In the genomic region with DNA sequence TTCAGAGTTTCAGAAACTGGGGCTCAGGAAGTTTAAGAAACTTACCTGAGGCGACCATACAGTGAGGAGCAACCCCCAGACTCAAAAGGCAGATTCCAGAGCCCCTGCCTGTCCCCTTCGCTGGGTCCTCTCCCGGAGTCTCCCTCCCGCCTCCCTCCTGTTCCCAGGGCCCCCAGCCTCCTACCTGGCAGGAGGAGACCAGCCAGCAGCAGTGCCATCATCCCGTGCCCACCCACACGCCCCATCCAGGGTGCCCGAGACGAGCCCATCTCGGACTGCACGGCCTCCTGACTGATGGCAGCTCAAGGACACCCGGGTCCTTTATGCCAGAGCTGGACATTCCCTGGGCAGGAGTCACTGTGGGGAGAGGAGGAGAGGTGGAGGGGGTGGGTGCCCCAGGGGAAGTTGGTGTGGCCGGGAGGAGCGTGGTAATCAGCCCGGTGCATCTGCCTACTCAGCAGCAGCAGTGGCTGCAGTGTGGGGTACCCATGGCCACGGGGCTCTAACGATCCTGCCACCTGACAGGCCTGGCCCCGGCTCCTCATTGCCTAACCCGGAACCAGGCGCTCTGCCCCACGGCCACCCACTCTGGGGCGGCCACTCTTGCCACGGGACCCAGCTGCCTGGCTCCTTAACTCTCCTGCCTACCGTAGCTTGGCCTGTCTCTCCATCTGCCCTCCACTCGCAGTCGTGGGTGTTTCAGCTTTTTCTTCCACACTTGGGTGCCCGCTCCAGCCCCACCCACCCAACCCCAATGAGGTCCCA, we compare ENCODE assay signal across 13 cellular contexts. TPM values are rescaled to one million over a fixed set of nuclear protein-coding genes. Genes with fewer than 3 reads are reported as not detected.
DNase-seq lines count a peak whose midpoint lies in the region; ATAC-seq and TF ChIP-seq lines count a peak whose summit lies in the region.
"Had no signal": no experiment of that assay in that cellular context is flagged by ENCODE, and none has a peak within 500 bp of the region (broad histone marks: within the 10 kb centered on the region; RNA-seq: fewer than 3 reads in every experiment).

Gene CDSN (minus strand): TSS at position 296 of the 765 bp plus-strand sequence. CDS start 27 bp downstream, at position 269.

- POLR2A ChIA-PET in HEK293 (lab: Yijun Ruan, JAX), result no interaction called here

- H3K27ac ChIP-seq in HEK293 (ENCODE audit: extremely low read depth, low read depth, low read length), result no peak within 1 kb of the TSS
- H3K27ac ChIP-seq: A549, GM23248 had no signal

- H3K4me3 ChIP-seq in H7 (ENCODE audit: insufficient read depth, low read depth, low read length) (no peak within 1 kb of the TSS), HEK293 (ENCODE audit: low read depth, low read length) (no peak within 1 kb of the TSS), lower leg skin (ENCODE audit: low read depth, poor library complexity, severe bottlenecking) (no peak within 1 kb of the TSS)
- H3K4me3 ChIP-seq: A549, GM23248 had no signal

- ATAC-seq in GM19035 (IDR thresholded peaks at IDR 0.05; ENCODE audit: unreplicated experiment), result no peak
- ATAC-seq: A549; CD8-positive, alpha-beta T cell; HepG2 had no signal

- no peaks in the 10 kb centered on the region for H3K36me3 ChIP-seq in H7 (replicated peaks; ENCODE audit: control insufficient read depth, insufficient read depth, low read length)
- no peaks in the 10 kb centered on the region for H3K36me3 ChIP-seq in HEK293 (ENCODE audit: control insufficient read depth in 2 of 2, insufficient read depth in 1 of 2, low read length in 2 of 2)

- CTCF ChIA-PET in HEK293 (lab: Yijun Ruan, JAX), result no interaction called here

- no peaks in the 10 kb centered on the region for H3K9me3 ChIP-seq in HEK293 (ENCODE audit: control insufficient read depth, insufficient read depth, low read depth, low read length)
- H3K9me3 ChIP-seq: A549 had no signal

- no peaks in the 10 kb centered on the region for H3K27me3 ChIP-seq in H7 (ENCODE audit: control insufficient read depth, insufficient read depth, low read length)

- DNase-seq in H7 (peak; percentile 46), lower leg skin (ENCODE audit: low spot score in 2 of 2) (no peak), posterior vena cava (ENCODE audit: low spot score) (peak; percentile 68), T-helper 1 cell (no peak), NOMO-1 treated with DMSO at 0.1 percent for 48 hours (lab: John Stamatoyannopoulos, UW; ENCODE audit: unreplicated experiment) (no peak)
- DNase-seq: CD8-positive, alpha-beta T cell; COR-L47; GF-D8; GM23248 had no signal

- no peak for TF ChIP-seq CTCF in HEK293 (tag by site-specific recombination; IDR thresholded peaks at IDR 0.05)
- TF ChIP-seq CTCF in lower leg skin (IDR thresholded peaks at IDR 0.05), result no peak

- TF ChIP-seq POLR2A in lower leg skin (IDR thresholded peaks at IDR 0.05), result no peak

- peaks cover 9% of the 10 kb centered on the region for H3K4me1 ChIP-seq in HEK293 (ENCODE audit: control insufficient read depth, insufficient read depth, low read length)

- 59 to 73% methylated on average over 25 to 26 of the region's 26 CpGs for WGBS in lower leg skin, 2 donors

- intact Hi-C loops in lower leg skin (cut with DNase I; ENCODE audit: low total_unique reads) (no loop called here), posterior vena cava (cut with DNase I) (no loop called here)

TF ChIP-seq in HEK293, 187 proteins besides CTCF, POLR2A, EP300 and RAD21:
- TF ChIP-seq ZNF585B (tag by site-specific recombination; IDR thresholded peaks at IDR 0.05) (no peak), ZNF391 (tag by site-specific recombination; IDR thresholded peaks at IDR 0.05; ENCODE audit: borderline replicate concordance, low read depth) (no peak), REPIN1 (tag by site-specific recombination; IDR thresholded peaks at IDR 0.05; ENCODE audit: low read depth) (no peak), GLI4 (tag by site-specific recombination; IDR thresholded peaks at IDR 0.05) (no peak), SP2 (tag by site-specific recombination; IDR thresholded peaks at IDR 0.05) (no peak), ZFHX2 (tag by site-specific recombination; conservative IDR thresholded peaks at IDR 0.05) (peak; percentile 57; the same call in 1 of the 2 replicates), ZNF747 (tag by site-specific recombination; IDR thresholded peaks at IDR 0.05) (no peak), EGR2 (tag by site-specific recombination; IDR thresholded peaks at IDR 0.05; ENCODE audit: low read depth) (peak; percentile 38; the same call in 1 of the 2 replicates)
- TF ChIP-seq, protein P1, sequence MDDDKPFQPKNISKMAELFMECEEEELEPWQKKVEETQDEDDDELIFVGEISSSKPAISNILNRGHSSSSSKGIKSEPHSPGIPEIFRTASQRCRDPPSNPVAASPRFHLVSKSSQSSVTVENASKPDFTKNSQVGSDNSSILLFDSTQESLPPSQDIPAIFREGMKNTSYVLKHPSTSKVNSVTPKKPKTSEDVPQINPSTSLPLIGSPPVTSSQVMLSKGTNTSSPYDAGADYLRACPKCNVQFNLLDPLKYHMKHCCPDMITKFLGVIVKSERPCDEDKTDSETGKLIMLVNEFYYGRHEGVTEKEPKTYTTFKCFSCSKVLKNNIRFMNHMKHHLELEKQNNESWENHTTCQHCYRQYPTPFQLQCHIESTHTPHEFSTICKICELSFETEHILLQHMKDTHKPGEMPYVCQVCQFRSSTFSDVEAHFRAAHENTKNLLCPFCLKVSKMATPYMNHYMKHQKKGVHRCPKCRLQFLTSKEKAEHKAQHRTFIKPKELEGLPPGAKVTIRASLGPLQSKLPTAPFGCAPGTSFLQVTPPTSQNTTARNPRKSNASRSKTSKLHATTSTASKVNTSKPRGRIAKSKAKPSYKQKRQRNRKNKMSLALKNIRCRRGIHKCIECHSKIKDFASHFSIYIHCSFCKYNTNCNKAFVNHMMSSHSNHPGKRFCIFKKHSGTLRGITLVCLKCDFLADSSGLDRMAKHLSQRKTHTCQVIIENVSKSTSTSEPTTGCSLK (tag by site-specific recombination; IDR thresholded peaks at IDR 0.05), result no peak
- TF ChIP-seq, protein P2, sequence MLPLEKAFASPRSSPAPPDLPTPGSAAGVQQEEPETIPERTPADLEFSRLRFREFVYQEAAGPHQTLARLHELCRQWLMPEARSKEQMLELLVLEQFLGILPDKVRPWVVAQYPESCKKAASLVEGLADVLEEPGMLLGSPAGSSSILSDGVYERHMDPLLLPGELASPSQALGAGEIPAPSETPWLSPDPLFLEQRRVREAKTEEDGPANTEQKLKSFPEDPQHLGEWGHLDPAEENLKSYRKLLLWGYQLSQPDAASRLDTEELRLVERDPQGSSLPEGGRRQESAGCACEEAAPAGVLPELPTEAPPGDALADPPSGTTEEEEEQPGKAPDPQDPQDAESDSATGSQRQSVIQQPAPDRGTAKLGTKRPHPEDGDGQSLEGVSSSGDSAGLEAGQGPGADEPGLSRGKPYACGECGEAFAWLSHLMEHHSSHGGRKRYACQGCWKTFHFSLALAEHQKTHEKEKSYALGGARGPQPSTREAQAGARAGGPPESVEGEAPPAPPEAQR (tag by site-specific recombination; IDR thresholded peaks at IDR 0.05), result no peak

RNA-seq across cellular contexts. Expression of gene CDSN, which starts in this region (rescaled TPM):
- not detected in 2 replicates for total RNA-seq in H7 (2014; rRNA removed; shearing (Covaris generic))
- total RNA-seq in lower leg skin (1,000 to 10,000 TPM in 1 of 4 donors, 100 to 1,000 TPM in 3; 480 to 1,164 (median 686) TPM), posterior vena cava (not detected)
- total RNA-seq: CD8-positive, alpha-beta T cell; GM23248; HepG2 had no signal

Comparison
In these comparisons a context has a peak if more than half of its experiments do, and no peak if none do; other contexts are left out.
1. RNA of gene CDSN (total RNA-seq): 480 to 1,164 TPM in lower leg skin; not detected in posterior vena cava and not detected in H7; every median in the first group is over 100 times any median in the second.
2. Peak in DNase-seq in H7; RNA of the gene not detected or under 1 TPM.
3. Peak in DNase-seq in posterior vena cava; RNA of the gene not detected or under 1 TPM.